Comparison of ENCODE assay signal across 12 cellular contexts in the genomic region with DNA sequence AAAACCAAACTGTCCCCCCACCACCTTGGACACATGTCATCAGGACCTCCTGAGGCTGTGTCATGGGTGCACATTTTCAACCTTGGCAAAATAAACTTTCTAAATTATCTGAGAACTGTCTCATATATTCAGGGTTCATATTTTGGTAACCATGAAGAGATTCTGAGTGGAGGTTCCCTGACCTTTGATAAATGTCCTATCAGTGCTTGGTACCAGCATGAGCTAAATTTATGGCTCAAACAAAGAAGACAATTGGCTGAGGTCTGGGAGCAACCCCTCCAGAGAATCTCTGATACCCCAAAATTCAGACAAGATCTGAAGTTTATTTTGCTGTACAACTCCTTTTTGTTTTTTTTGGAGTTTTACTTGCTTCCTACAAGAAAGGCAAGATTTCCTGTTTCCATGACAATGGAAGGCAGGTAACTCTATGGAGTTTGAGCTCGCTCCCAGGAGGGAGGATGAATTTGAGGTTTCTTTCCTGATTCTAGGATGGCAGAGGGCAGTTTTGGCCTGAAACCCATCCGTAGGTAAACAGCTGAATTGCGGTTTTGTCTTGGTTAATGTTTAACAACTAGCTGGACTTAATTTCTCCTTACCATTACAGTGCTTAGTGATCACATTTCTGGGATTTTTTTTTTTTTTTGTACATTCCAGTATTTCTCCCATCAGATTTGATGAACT.
A peak's percentile ranks its signal among the peaks of the same experiment; 100 is the strongest.
DNase-seq lines count a peak whose midpoint lies in the region; ATAC-seq lines count a peak whose summit lies in the region.
"Had no signal": no experiment of that assay in that cellular context is flagged by ENCODE, and none has a peak within 500 bp of the region (broad histone marks: within the 10 kb centered on the region; RNA-seq: fewer than 3 reads in every experiment).

No MANE protein-coding gene starts in this region.

- no peak overlapping the region for H3K4me3 ChIP-seq in HAP-1
- H3K4me3 ChIP-seq: lung, right atrium auricular region had no signal

- ATAC-seq in GM18511 (IDR thresholded peaks at IDR 0.05; ENCODE audit: unreplicated experiment) (peak; percentile 26), GM21717 (IDR thresholded peaks at IDR 0.05; ENCODE audit: unreplicated experiment) (peak; percentile 15), HG03442 (IDR thresholded peaks at IDR 0.05; ENCODE audit: unreplicated experiment) (peak; percentile 8)

- H3K4me1 ChIP-seq in HAP-1 = peaks cover 20% of the 10 kb centered on the region
- H3K4me1 ChIP-seq: right atrium auricular region had no signal

- H3K9me3 ChIP-seq in HAP-1 = no peaks in the 10 kb centered on the region
- H3K9me3 ChIP-seq: right atrium auricular region had no signal

- H3K27me3 ChIP-seq in HAP-1 (ENCODE audit: low read depth) = no peaks in the 10 kb centered on the region
- H3K27me3 ChIP-seq: right atrium auricular region had no signal

- DNase-seq in kidney glomerular epithelial cell (lab: John Stamatoyannopoulos, UW) (peak; percentile 70), HAP-1 (ENCODE audit: low spot score in 2 of 2) (no peak), iPS-NIHi7 (ENCODE audit: extremely low spot score) (no peak)
- DNase-seq in stimulated activated CD4-positive, alpha-beta T cell treated with anti-CD3 and anti-CD28 coated beads, Interleukin-15, amount 100 ng/mL, for 24 hours = no peak
- no peak for DNase-seq in activated CD8-positive, alpha-beta memory T cell treated with anti-CD3 and anti-CD28 coated beads, Interleukin-2, amount 50 U/mL, for 48 hours
- DNase-seq: NCI-H345, SW 1271 had no signal

- no peaks in the 10 kb centered on the region for H3K36me3 ChIP-seq in HAP-1 (replicated peaks)
- H3K36me3 ChIP-seq: right atrium auricular region had no signal

- in situ Hi-C loops in HAP-1 (cut with MboI; ENCODE audit: low sequenced_read_pairs) = no loop called here
